Comparison of ENCODE assay signal across 9 cellular contexts in genomic region chr6:7147051-7147671, GRCh38. TPM values are rescaled to one million over a fixed set of nuclear protein-coding genes. Genes with fewer than 3 reads are reported as not detected.
A peak's percentile ranks its signal among the peaks of the same experiment; 100 is the strongest.
DNase-seq lines count a peak whose midpoint lies in the region; ATAC-seq, FAIRE-seq and TF ChIP-seq lines count a peak whose summit lies in the region.
"Had no signal": no experiment of that assay in that cellular context is flagged by ENCODE, and none has a peak within 500 bp of the region (broad histone marks: within the 10 kb centered on the region; RNA-seq: fewer than 3 reads in every experiment).

No MANE protein-coding gene starts in this region.

- H3K27ac Mint-ChIP-seq in endothelial cell (ENCODE audit: unreplicated experiment) = peak overlapping the region; percentile 96

- no peak overlapping the region for H3K27ac ChIP-seq in OCI-LY3 (ENCODE audit: low read length)
- H3K27ac ChIP-seq in psoas muscle = peak overlapping the region; percentile 70
- H3K27ac ChIP-seq in substantia nigra (ENCODE audit: low read depth, low read length, poor library complexity, severe bottlenecking) = no peak overlapping the region

- no peaks in the 10 kb centered on the region for H3K9me3 ChIP-seq in OCI-LY3 (ENCODE audit: insufficient read depth, low read length)
- H3K9me3 ChIP-seq in psoas muscle = no peaks in the 10 kb centered on the region

- peaks cover 85% of the 10 kb centered on the region for H4K20me1 ChIP-seq in OCI-LY3 (ENCODE audit: insufficient read depth, low read length)

- H3K36me3 ChIP-seq in OCI-LY3 (replicated peaks; ENCODE audit: low read depth, low read length) (no peaks in the 10 kb centered on the region), psoas muscle (ENCODE audit: insufficient read depth in 1 of 2, low read depth in 1 of 2) (no peaks in the 10 kb centered on the region)

- intact Hi-C loops in psoas muscle (cut with DNase I) = no loop called here

- TF ChIP-seq POLR2A in GM12892 (IDR thresholded peaks at IDR 0.05; ENCODE audit: low read depth, low read length) = no peak

- no peak overlapping the region for H2AFZ ChIP-seq in OCI-LY3 (ENCODE audit: low read depth, low read length)

- H3K27me3 Mint-ChIP-seq in endothelial cell (ENCODE audit: unreplicated experiment) = peaks cover 10% of the 10 kb centered on the region

- no peaks in the 10 kb centered on the region for H3K27me3 ChIP-seq in OCI-LY3 (ENCODE audit: low read depth, low read length)
- no peaks in the 10 kb centered on the region for H3K27me3 ChIP-seq in psoas muscle (ENCODE audit: insufficient read depth in 3 of 3, low read length in 2 of 3)

- H3K4me2 ChIP-seq in OCI-LY3 (ENCODE audit: low read length) = peak overlapping the region; percentile 62

- no peak for TF ChIP-seq CTCF in OCI-LY3 (IDR thresholded peaks at IDR 0.05; ENCODE audit: low read depth, low read length)
- TF ChIP-seq CTCF in endothelial cell (IDR thresholded peaks at IDR 0.05; ENCODE audit: unreplicated experiment) = no peak
- TF ChIP-seq CTCF in psoas muscle (IDR thresholded peaks at IDR 0.05) = no peak

- peaks cover 77% of the 10 kb centered on the region for H3K4me1 ChIP-seq in OCI-LY3 (ENCODE audit: low read length)
- H3K4me1 ChIP-seq in psoas muscle = peaks cover 70% of the 10 kb centered on the region

- WGBS in psoas muscle, 3 donors = 42 to 53% (median 50%) methylated on average over 7 of the region's 7 CpGs

- H3K79me2 ChIP-seq in OCI-LY3 (ENCODE audit: low read length) = peaks cover 98% of the 10 kb centered on the region

- no peak overlapping the region for H3K9ac ChIP-seq in OCI-LY3 (ENCODE audit: low read length)

- H3K36me3 Mint-ChIP-seq in endothelial cell (ENCODE audit: low read depth, unreplicated experiment) = no peaks in the 10 kb centered on the region

- DNase-seq in GM12892 (ENCODE audit: insufficient read length) (no peak), endothelial cell (ENCODE audit: low spot score) (no peak), psoas muscle (no peak), NOMO-1 (lab: John Stamatoyannopoulos, UW; ENCODE audit: unreplicated experiment in 2 of 2) (no peak), substantia nigra (lab: John Stamatoyannopoulos, UW) (no peak), A172 (ENCODE audit: low spot score) (no peak)
- DNase-seq: activated CD4-positive, CD25-positive, alpha-beta regulatory T cell had no signal

- peak; percentile 27 for FAIRE-seq in GM12892 (lab: Jason Lieb, UNC)

- H3K4me1 Mint-ChIP-seq in endothelial cell (ENCODE audit: unreplicated experiment) = peaks cover 51% of the 10 kb centered on the region

- 0 out of 2 replicates have a peak overlapping the region, but pooled peaks have one; percentile 38 for H3K4me3 ChIP-seq in OCI-LY3 (ENCODE audit: low read length)
- H3K4me3 ChIP-seq in psoas muscle = peak overlapping the region; percentile 23

- H3K4me3 Mint-ChIP-seq in endothelial cell (ENCODE audit: unreplicated experiment) = peak overlapping the region; percentile 44

- ATAC-seq in psoas muscle (no peak), GM18867 (IDR thresholded peaks at IDR 0.05; ENCODE audit: unreplicated experiment) (no peak)

- no peaks in the 10 kb centered on the region for H3K9me3 Mint-ChIP-seq in endothelial cell (ENCODE audit: unreplicated experiment)

RNA-seq across cellular contexts. Expression of gene RREB1, which starts 39.4 kb away (rescaled TPM):
- 7.8 TPM for polyA plus RNA-seq in GM12892 (2012; ENCODE audit: missing spikeins)
- total RNA-seq in endothelial cell (ENCODE audit: unreplicated experiment) = 57.6 TPM
- total RNA-seq in psoas muscle = 10 to 100 TPM; 32.7 to 49.4 (median 39.6) TPM
- 10 to 100 TPM in 1 of 3 donors, 1 to 10 TPM in 2; 4.6 to 15.1 (median 8.9) TPM for polyA plus RNA-seq in psoas muscle
- total RNA-seq in A172 (2014; rRNA removed; shearing (Covaris generic)) = 5.1 and 7.3 TPM in 2 replicates
